Comparison of ENCODE assay signal across 21 cellular contexts in genomic region chr6:45606831-45607400, GRCh38.
DNase-seq lines count a peak whose midpoint lies in the region; ATAC-seq and TF ChIP-seq lines count a peak whose summit lies in the region.
"Had no signal": no experiment of that assay in that cellular context is flagged by ENCODE, and none has a peak within 500 bp of the region (broad histone marks: within the 10 kb centered on the region; RNA-seq: fewer than 3 reads in every experiment).

No MANE protein-coding gene starts in this region.

- H3K79me2 ChIP-seq in PC-3 (ENCODE audit: low read length) = no peaks in the 10 kb centered on the region

- H4K20me1 ChIP-seq in PC-3 (ENCODE audit: low read length) = no peaks in the 10 kb centered on the region

- peaks cover 52% of the 10 kb centered on the region for H3K4me1 ChIP-seq in PC-3 (ENCODE audit: insufficient read depth, low read length)
- H3K4me1 ChIP-seq: BE2C, uterus had no signal

- H3K4me2 ChIP-seq in PC-3 (ENCODE audit: low read length) = peak overlapping the region; percentile 78

- peak overlapping the region; percentile 99 for H3K27ac ChIP-seq in PC-3 (ENCODE audit: low read length)
- peak overlapping the region; percentile 79 for H3K27ac ChIP-seq in epithelial cell of prostate
- H3K27ac ChIP-seq in skin epidermis = peak overlapping the region in 17 of 21 experiments; percentile 4 to 75 (median 48)
- H3K27ac ChIP-seq: 22Rv1, SJSA1, uterus had no signal

- no peak overlapping the region for H2AFZ ChIP-seq in PC-3 (ENCODE audit: low read length)

- no peaks in the 10 kb centered on the region for H3K9me2 ChIP-seq in PC-3 (replicated peaks; ENCODE audit: low read length)

- H3K27me3 ChIP-seq in PC-3 (ENCODE audit: low read length) = no peaks in the 10 kb centered on the region
- H3K27me3 ChIP-seq: SJSA1, uterus had no signal

- H3K36me3 ChIP-seq in PC-3 (ENCODE audit: low read depth, low read length) = no peaks in the 10 kb centered on the region
- H3K36me3 ChIP-seq: BE2C, SJSA1, uterus had no signal

- peak overlapping the region; percentile 29; the same call in 1 of the 2 replicates for H3K4me3 ChIP-seq in PC-3 (ENCODE audit: low read length)
- H3K4me3 ChIP-seq in skin epidermis = no peak overlapping the region
- H3K4me3 ChIP-seq: SJSA1, uterus had no signal

- TF ChIP-seq CTCF in PC-3 (conservative IDR thresholded peaks at IDR 0.05; ENCODE audit: low read depth, low read length) = no peak

- peak overlapping the region; percentile 92 for H3K9ac ChIP-seq in PC-3 (ENCODE audit: low read length)

- ATAC-seq in PC-3 = peak; percentile 4
- ATAC-seq: activated T-cell treated with anti-CD3 and anti-CD28 coated beads, Interleukin-2, amount 50 U/mL, for 4 hours had no signal

- BruUV-seq in PC-3 (replicated peaks; lab: Mats Ljungman, UMichigan) = no TSS peak

- CTCF ChIA-PET in PC-3 (lab: Charles Lee) = interaction anchor here (1.0 kb wide), 1 partner anchor 316 kb away, joined by 3 read pairs; no protein-coding TSS in a partner anchor

- H3K9me3 ChIP-seq in PC-3 (ENCODE audit: low read length) = no peaks in the 10 kb centered on the region
- H3K9me3 ChIP-seq: BE2C, SJSA1, uterus had no signal

- POLR2A ChIA-PET in PC-3 (lab: Charles Lee; ENCODE audit: unreplicated experiment) = interaction anchor here (0.5 kb wide), 1 partner anchor 16 kb away, joined by 9 read pairs; no protein-coding TSS in a partner anchor

- DNase-seq in DMS 273 (lab: John Stamatoyannopoulos, UW; ENCODE audit: unreplicated experiment) (peak; percentile 14), DMS 273 treated with DMSO at 0.1 percent for 48 hours (lab: John Stamatoyannopoulos, UW) (no peak), PC-3 (no peak), epithelial cell of prostate (ENCODE audit: low read depth, low spot score) (no peak), HCEC 1CT (no peak), NCI-H2029 treated with DMSO at 0.1 percent for 48 hours (lab: John Stamatoyannopoulos, UW) (no peak), SKM-1 (lab: John Stamatoyannopoulos, UW; ENCODE audit: unreplicated experiment) (no peak)
- DNase-seq: activated naive CD4-positive, alpha-beta T cell treated with anti-CD3 and anti-CD28 coated beads, Interleukin-2, amount 50 U/mL, for 16 hours; activated T-cell treated with anti-CD3 and anti-CD28 coated beads, Interleukin-2, amount 50 U/mL, for 4 hours; BE2C; cerebellar nuclear complex; effector CD8-positive, alpha-beta T cell; H7; Kasumi-1; NCI-H1105 treated with DMSO at 0.1 percent for 48 hours; NCI-H2171; stimulated activated CD4-positive, alpha-beta T cell treated with anti-CD3 and anti-CD28 coated beads, Interleukin-4, amount 100 ng/mL, for 4 hours; uterus had no signal

- intact Hi-C loops in PC-3 (cut with micrococcal nuclease) = loop anchor here (1.0 to 10.0 kb wide), 6 partner anchors 17 to 229 kb away; no protein-coding TSS in a partner anchor

- peaks cover 16% of the 10 kb centered on the region for H3F3A ChIP-seq in PC-3 (ENCODE audit: low read length, unreplicated experiment)

Comparison
In these comparisons a context has a peak if more than half of its experiments do, and no peak if none do; other contexts are left out.
1. H3K27ac ChIP-seq: peak in every context shown above with its lines; median percentile 99 in PC-3; 79 in epithelial cell of prostate; 48 in skin epidermis.